ENCODE assay signal across 12 cellular contexts in genomic region chr10:111207525-111207924, GRCh38.
DNase-seq lines count a peak whose midpoint lies in the region; ATAC-seq lines count a peak whose summit lies in the region.
"Had no signal": no experiment of that assay in that cellular context is flagged by ENCODE, and none has a peak within 500 bp of the region (broad histone marks: within the 10 kb centered on the region; RNA-seq: fewer than 3 reads in every experiment).

No MANE protein-coding gene starts in this region.

- H3K36me3 Mint-ChIP-seq in activated T-cell treated with anti-CD3 and anti-CD28 coated beads, Interleukin-2, amount 50 U/mL, for 4 hours (ENCODE audit: insufficient read depth): no peaks in the 10 kb centered on the region
- H3K36me3 Mint-ChIP-seq in activated naive CD4-positive, alpha-beta T cell treated with anti-CD3 and anti-CD28 coated beads for 36 hours (ENCODE audit: low read depth): no peaks in the 10 kb centered on the region

- DNase-seq in activated T-cell treated with anti-CD3 and anti-CD28 coated beads for 1 hour (ENCODE audit: low read depth): peak; percentile 1
- DNase-seq in activated T-cell treated with anti-CD3 and anti-CD28 coated beads, Interleukin-2, amount 50 U/mL, for 4 hours: no peak
- peak; percentile 16 for DNase-seq in NCI-H2107 (lab: John Stamatoyannopoulos, UW)
- DNase-seq in activated naive CD4-positive, alpha-beta T cell treated with anti-CD3 and anti-CD28 coated beads for 36 hours: peak; percentile 65
- DNase-seq in stimulated activated CD8-positive, alpha-beta memory T cell treated with anti-CD3 and anti-CD28 coated beads, Interleukin-4, amount 100 ng/mL, for 48 hours: peak; percentile 38
- no peak for DNase-seq in SKM-1 treated with dmso at 0.1 percent for 144 hours (lab: John Stamatoyannopoulos, UW; ENCODE audit: unreplicated experiment)
- no peak for DNase-seq in pons (ENCODE audit: low spot score)
- DNase-seq: activated CD8-positive, alpha-beta memory T cell treated with anti-CD3 and anti-CD28 coated beads, Interleukin-2, amount 50 U/mL, for 4 hours; PC-3 had no signal

- H3K27me3 Mint-ChIP-seq in activated T-cell treated with anti-CD3 and anti-CD28 coated beads, Interleukin-2, amount 50 U/mL, for 4 hours (ENCODE audit: low read depth): peaks cover 2% of the 10 kb centered on the region
- H3K27me3 Mint-ChIP-seq in activated naive CD4-positive, alpha-beta T cell treated with anti-CD3 and anti-CD28 coated beads for 36 hours (ENCODE audit: low read depth): peaks cover 2% of the 10 kb centered on the region

- no peaks in the 10 kb centered on the region for H3K4me1 Mint-ChIP-seq in activated T-cell treated with anti-CD3 and anti-CD28 coated beads, Interleukin-2, amount 50 U/mL, for 4 hours (ENCODE audit: low read depth)
- H3K4me1 Mint-ChIP-seq in activated naive CD4-positive, alpha-beta T cell treated with anti-CD3 and anti-CD28 coated beads for 36 hours (ENCODE audit: low read depth): no peaks in the 10 kb centered on the region

- H3K27ac Mint-ChIP-seq in activated naive CD4-positive, alpha-beta T cell treated with anti-CD3 and anti-CD28 coated beads for 36 hours: no peak overlapping the region
- H3K27ac Mint-ChIP-seq: dendritic cell treated with granulocyte-macrophage colony-stimulating factor and Interleukin-4, amounts not matched to agents 40 ng/mL and 50 ng/mL, for 4 days had no signal

- ATAC-seq in activated T-cell treated with anti-CD3 and anti-CD28 coated beads, Interleukin-2, amount 50 U/mL, for 4 hours: no peak
- no peak for ATAC-seq in GM21423 (IDR thresholded peaks at IDR 0.05; ENCODE audit: unreplicated experiment)
- ATAC-seq: PC-3, right cardiac atrium had no signal

- no peak overlapping the region for H3K4me3 Mint-ChIP-seq in activated T-cell treated with anti-CD3 and anti-CD28 coated beads, Interleukin-2, amount 50 U/mL, for 4 hours
- no peak overlapping the region for H3K4me3 Mint-ChIP-seq in activated naive CD4-positive, alpha-beta T cell treated with anti-CD3 and anti-CD28 coated beads for 36 hours
- H3K4me3 Mint-ChIP-seq: dendritic cell treated with granulocyte-macrophage colony-stimulating factor and Interleukin-4, amounts not matched to agents 40 ng/mL and 50 ng/mL, for 4 days had no signal

- intact Hi-C loops in activated naive CD4-positive, alpha-beta T cell treated with anti-CD3 and anti-CD28 coated beads for 36 hours (cut with micrococcal nuclease): loop anchor here (1.0 to 2.0 kb wide), 4 partner anchors 131 to 597 kb away; no protein-coding TSS in a partner anchor

- no peaks in the 10 kb centered on the region for H3K9me3 Mint-ChIP-seq in activated T-cell treated with anti-CD3 and anti-CD28 coated beads, Interleukin-2, amount 50 U/mL, for 4 hours
- no peaks in the 10 kb centered on the region for H3K9me3 Mint-ChIP-seq in activated naive CD4-positive, alpha-beta T cell treated with anti-CD3 and anti-CD28 coated beads for 36 hours
- H3K9me3 Mint-ChIP-seq: dendritic cell treated with granulocyte-macrophage colony-stimulating factor and Interleukin-4, amounts not matched to agents 40 ng/mL and 50 ng/mL, for 4 days had no signal

- CTCF ChIA-PET in activated naive CD4-positive, alpha-beta T cell treated with anti-CD3 and anti-CD28 coated beads for 36 hours (lab: Charles Lee): interaction anchor here (2.0 kb wide), 1 partner anchor 131 kb away, joined by 11 read pairs; the partner anchor contains the start of gene ADRA2A

Comparison
In these comparisons a context has a peak if more than half of its experiments do, and no peak if none do; other contexts are left out.
1. DNase-seq: peak in activated T-cell treated with anti-CD3 and anti-CD28 coated beads for 1 hour (single experiment), NCI-H2107 (single experiment), activated naive CD4-positive, alpha-beta T cell treated with anti-CD3 and anti-CD28 coated beads for 36 hours (single experiment) and stimulated activated CD8-positive, alpha-beta memory T cell treated with anti-CD3 and anti-CD28 coated beads, Interleukin-4, amount 100 ng/mL, for 48 hours (single experiment); none in activated T-cell treated with anti-CD3 and anti-CD28 coated beads, Interleukin-2, amount 50 U/mL, for 4 hours (single experiment), SKM-1 treated with dmso at 0.1 percent for 144 hours (single experiment) and pons (single experiment).